ENCODE assay signal across 18 cellular contexts in the genomic region with DNA sequence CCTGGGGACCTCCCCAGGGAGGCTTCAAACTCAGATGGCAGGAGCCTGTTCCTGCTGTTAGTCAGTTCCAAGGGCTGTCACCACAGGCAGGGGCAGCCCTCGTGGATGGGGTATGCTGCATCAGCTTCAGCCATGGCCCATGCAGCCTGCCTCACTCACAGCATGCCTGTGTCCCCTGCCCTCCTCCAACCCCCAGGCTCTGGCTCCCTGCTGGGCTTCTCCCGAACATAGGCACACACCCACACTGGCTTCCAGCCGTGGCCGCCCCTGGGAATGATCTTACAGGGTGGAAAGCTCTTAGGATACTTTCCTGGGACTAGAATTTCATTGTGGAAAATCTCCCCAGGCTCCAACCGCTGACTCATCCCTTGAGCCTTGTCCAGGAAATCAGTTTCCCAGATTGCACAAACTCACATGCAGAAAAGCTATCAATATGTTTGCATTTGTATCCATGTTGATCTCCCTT.
DNase-seq lines count a peak whose midpoint lies in the region; TF ChIP-seq lines count a peak whose summit lies in the region.
"Had no signal": no experiment of that assay in that cellular context is flagged by ENCODE, and none has a peak within 500 bp of the region (broad histone marks: within the 10 kb centered on the region; RNA-seq: fewer than 3 reads in every experiment).

No MANE protein-coding gene starts in this region.

- no peaks in the 10 kb centered on the region for H3K36me3 ChIP-seq in trophoblast cell (ENCODE audit: control insufficient read depth in 1 of 2, insufficient read depth in 2 of 2, low read length in 2 of 2)
- H3K36me3 ChIP-seq in suprapubic skin, result no peaks in the 10 kb centered on the region
- H3K36me3 ChIP-seq: spleen, tibial artery had no signal

- no peak overlapping the region for H2AK5ac ChIP-seq in trophoblast cell (ENCODE audit: low read length)

- no peaks in the 10 kb centered on the region for H3K79me2 ChIP-seq in trophoblast cell (ENCODE audit: control insufficient read depth, insufficient read depth, low read length, poor library complexity)

- WGBS in trophoblast cell (ENCODE audit: extremely low coverage, insufficient coverage, insufficient read length), result no CpG with 5 or more reads among the region's 5 CpGs
- 29% methylated on average over 5 of the region's 5 CpGs for WGBS in suprapubic skin

- no peak overlapping the region for H3K23ac ChIP-seq in trophoblast cell (ENCODE audit: low read length)

- no peak overlapping the region for H3K14ac ChIP-seq in trophoblast cell (ENCODE audit: low read length)

- H3K18ac ChIP-seq in trophoblast cell (ENCODE audit: low read length), result no peak overlapping the region

- H3K27ac ChIP-seq in trophoblast cell (ENCODE audit: low read depth, low read length) (no peak overlapping the region), suprapubic skin (no peak overlapping the region)
- H3K27ac ChIP-seq: 22Rv1, spleen, tibial artery had no signal

- no peak overlapping the region for H2BK5ac ChIP-seq in trophoblast cell (ENCODE audit: low read depth, low read length, poor library complexity)

- TF ChIP-seq EP300 in suprapubic skin (IDR thresholded peaks at IDR 0.05), result no peak

- H2AFZ ChIP-seq in trophoblast cell (ENCODE audit: insufficient read depth, low read length, poor library complexity), result no peak overlapping the region

- no peak overlapping the region for H4K8ac ChIP-seq in trophoblast cell (ENCODE audit: low read depth, low read length)

- no peak overlapping the region for H4K12ac ChIP-seq in trophoblast cell (ENCODE audit: low read depth, low read length)

- no peak overlapping the region for H3K4ac ChIP-seq in trophoblast cell (ENCODE audit: low read depth, low read length)

- H2BK12ac ChIP-seq in trophoblast cell (ENCODE audit: low read length), result peak overlapping the region; percentile 29

- DNase-seq in DMS 273 (lab: John Stamatoyannopoulos, UW; ENCODE audit: unreplicated experiment) (peak; percentile 44), DMS 273 treated with DMSO at 0.1 percent for 48 hours (lab: John Stamatoyannopoulos, UW) (no peak), NB4 (ENCODE audit: low read depth) (peak; percentile 3), dermis blood vessel endothelial cell (peak; percentile 55), trophoblast cell (peak in 1 of 2 donors; percentile 18), NCI-H2029 treated with DMSO at 0.1 percent for 48 hours (lab: John Stamatoyannopoulos, UW) (no peak), suprapubic skin (ENCODE audit: low spot score in 2 of 2) (no peak), NCI-H1092 (lab: John Stamatoyannopoulos, UW) (no peak)
- DNase-seq: activated CD4-positive, alpha-beta T cell treated with anti-CD3 and anti-CD28 coated beads for 36 hours; anterior cingulate cortex; Calu3; effector CD4-positive, alpha-beta T cell; NCI-H1105 treated with DMSO at 0.1 percent for 48 hours; nucleus accumbens; tibial artery had no signal

- H3K4me1 ChIP-seq in trophoblast cell (ENCODE audit: control insufficient read depth in 1 of 2, insufficient read depth in 2 of 2, low read length in 2 of 2) (peaks cover 16 to 17% of the 10 kb centered on the region in 2 experiments), suprapubic skin (peaks cover 10% of the 10 kb centered on the region)
- H3K4me1 ChIP-seq: spleen, tibial artery had no signal

- TF ChIP-seq POLR2A in NB4 (IDR thresholded peaks at IDR 0.05; ENCODE audit: extremely low read depth, insufficient read length) (no peak), suprapubic skin (IDR thresholded peaks at IDR 0.05) (no peak)

- no peak overlapping the region for H3K4me2 ChIP-seq in trophoblast cell (ENCODE audit: low read length)

- no peak overlapping the region for H3K9ac ChIP-seq in trophoblast cell (ENCODE audit: low read length)

- H2BK120ac ChIP-seq in trophoblast cell (ENCODE audit: insufficient read depth, low read length, poor library complexity), result no peak overlapping the region

- H3K4me3 ChIP-seq in NB4 (ENCODE audit: low read depth, low read length) (no peak overlapping the region), trophoblast cell (ENCODE audit: low read depth, low read length) (no peak overlapping the region), suprapubic skin (no peak overlapping the region)
- H3K4me3 ChIP-seq: lung, spleen, tibial artery had no signal

- H3K9me3 ChIP-seq in trophoblast cell (ENCODE audit: insufficient read depth, low read depth, low read length) (no peaks in the 10 kb centered on the region), suprapubic skin (no peaks in the 10 kb centered on the region)
- H3K9me3 ChIP-seq: spleen, tibial artery had no signal

- no peak overlapping the region for H4K91ac ChIP-seq in trophoblast cell (ENCODE audit: low read depth, low read length)

- H3K79me1 ChIP-seq in trophoblast cell (ENCODE audit: low read length), result peaks cover 6% of the 10 kb centered on the region

- TF ChIP-seq CTCF in NB4 (IDR thresholded peaks at IDR 0.05; ENCODE audit: low read depth, low read length) (no peak), suprapubic skin (IDR thresholded peaks at IDR 0.05) (no peak)

- H3K27me3 ChIP-seq in trophoblast cell (ENCODE audit: insufficient read depth, low read length) (no peaks in the 10 kb centered on the region), suprapubic skin (no peaks in the 10 kb centered on the region)
- H3K27me3 ChIP-seq: spleen, tibial artery had no signal

Comparison
In these comparisons a context has a peak if more than half of its experiments do, and no peak if none do; other contexts are left out.
1. DNase-seq: peak in DMS 273 (single experiment), NB4 (single experiment) and dermis blood vessel endothelial cell (single experiment); none in DMS 273 treated with DMSO at 0.1 percent for 48 hours (single experiment), NCI-H2029 treated with DMSO at 0.1 percent for 48 hours (single experiment), suprapubic skin (0 of 2) and NCI-H1092 (single experiment).